11 cellular contexts compared by ENCODE assay signal in the genomic region with DNA sequence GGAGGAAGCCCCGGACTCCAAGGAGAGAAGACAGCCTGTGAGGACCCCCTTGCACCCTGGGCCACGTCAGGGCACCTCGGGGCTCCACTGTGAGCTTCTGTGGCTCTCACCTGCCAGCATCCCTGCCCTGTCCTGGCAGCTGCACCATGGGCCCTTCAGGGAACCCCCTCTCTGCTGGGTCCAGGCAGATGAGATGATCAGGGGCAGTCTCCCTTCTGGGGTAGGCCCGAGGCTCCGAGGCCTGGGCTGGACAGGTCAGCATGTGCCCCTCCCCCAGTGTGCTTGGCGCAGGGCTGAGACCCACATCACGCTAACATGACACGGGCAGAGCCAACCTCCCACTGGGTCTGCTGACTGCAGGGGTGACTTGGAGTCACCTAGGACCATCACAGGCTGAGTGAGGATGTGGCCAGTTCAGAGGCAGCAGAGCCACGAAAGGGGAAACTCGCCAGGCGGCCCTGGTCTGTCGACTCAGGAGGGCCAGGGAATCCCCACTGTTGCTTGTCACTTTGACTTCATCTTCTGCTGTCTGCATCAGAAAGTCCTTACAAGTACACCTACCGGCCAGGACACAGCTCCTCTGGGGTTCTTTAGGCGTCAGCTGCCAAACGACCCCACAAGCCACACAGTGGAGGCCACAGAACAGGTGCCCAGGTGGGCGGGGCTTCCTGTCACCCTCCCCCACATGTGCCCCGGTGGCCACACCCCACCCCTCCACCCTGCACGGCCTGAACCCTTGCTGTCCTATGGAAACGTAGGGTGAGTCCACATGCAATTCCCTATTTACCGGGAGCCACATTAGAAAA. TPM values are rescaled to one million over a fixed set of nuclear protein-coding genes. Genes with fewer than 3 reads are reported as not detected.
DNase-seq lines count a peak whose midpoint lies in the region; ATAC-seq and TF ChIP-seq lines count a peak whose summit lies in the region.
"Had no signal": no experiment of that assay in that cellular context is flagged by ENCODE, and none has a peak within 500 bp of the region (broad histone marks: within the 10 kb centered on the region; RNA-seq: fewer than 3 reads in every experiment).

No MANE protein-coding gene starts in this region.

- POLR2A ChIA-PET in CD4-positive, alpha-beta memory T cell (lab: Charles Lee; ENCODE audit: partially characterized antibody): interaction anchor here (0.6 to 1.5 kb wide), 5 partner anchors 8 to 530 kb away, joined by 3 to 4 read pairs (median 3); no protein-coding TSS in a partner anchor

- intact Hi-C loops in CD4-positive, alpha-beta memory T cell (cut with micrococcal nuclease): loop anchor here (5.0 kb wide), 2 partner anchors 222 to 397 kb away; no protein-coding TSS in a partner anchor

- no peaks in the 10 kb centered on the region for H3K9me3 ChIP-seq in CD4-positive, alpha-beta memory T cell (ENCODE audit: control insufficient read depth in 1 of 2, low read length in 2 of 2)

- DNase-seq in CD4-positive, alpha-beta memory T cell: peak in 4 of 5 donors; percentile 5 to 46 (median 13)
- peak; percentile 55 for DNase-seq in activated CD8-positive, alpha-beta memory T cell treated with anti-CD3 and anti-CD28 coated beads, Interleukin-2, amount 10 ng/mL, durations not matched to agents 7 days and 5 days
- DNase-seq in naive B cell (peak; percentile 68), brain microvascular endothelial cell (no peak), G401 (ENCODE audit: low spot score) (no peak)
- DNase-seq: dermis blood vessel endothelial cell had no signal

- H3K36me3 ChIP-seq in CD4-positive, alpha-beta memory T cell (ENCODE audit: insufficient read depth, low read length): peaks cover 2% of the 10 kb centered on the region
- peaks cover 2% of the 10 kb centered on the region for H3K36me3 ChIP-seq in brain microvascular endothelial cell (replicated peaks)

- H3K27ac ChIP-seq in CD4-positive, alpha-beta memory T cell (ENCODE audit: low read depth, low read length): no peak overlapping the region
- no peak overlapping the region for H3K27ac ChIP-seq in brain microvascular endothelial cell
- H3K27ac ChIP-seq: hepatocyte had no signal

- in situ Hi-C loops in brain microvascular endothelial cell (cut with HindIII; ENCODE audit: low pct_ligation_motif_present, low sequenced_read_pairs) (no loop called here), G401 (cut with HindIII; ENCODE audit: low sequenced_read_pairs) (no loop called here)

- H3K36me3 Mint-ChIP-seq in CD4-positive, alpha-beta memory T cell: peaks cover 0 to 21% of the 10 kb centered on the region in 2 donors
- H3K36me3 Mint-ChIP-seq in activated CD8-positive, alpha-beta memory T cell treated with anti-CD3 and anti-CD28 coated beads, Interleukin-2, amount 10 ng/mL, durations not matched to agents 7 days and 5 days: peaks cover 1% of the 10 kb centered on the region
- no peaks in the 10 kb centered on the region for H3K36me3 Mint-ChIP-seq in naive B cell

- H3K27ac Mint-ChIP-seq in CD4-positive, alpha-beta memory T cell: peak overlapping the region; percentile 42 to 89 (median 73)
- no peak overlapping the region for H3K27ac Mint-ChIP-seq in activated CD8-positive, alpha-beta memory T cell treated with anti-CD3 and anti-CD28 coated beads, Interleukin-2, amount 10 ng/mL, durations not matched to agents 7 days and 5 days
- H3K27ac Mint-ChIP-seq in naive B cell: peak overlapping the region; percentile 69 to 98 (median 90)

- peaks cover 0 to 2% of the 10 kb centered on the region in 2 donors for H3K27me3 Mint-ChIP-seq in CD4-positive, alpha-beta memory T cell
- H3K27me3 Mint-ChIP-seq in activated CD8-positive, alpha-beta memory T cell treated with anti-CD3 and anti-CD28 coated beads, Interleukin-2, amount 10 ng/mL, durations not matched to agents 7 days and 5 days: no peaks in the 10 kb centered on the region
- H3K27me3 Mint-ChIP-seq in naive B cell: no peaks in the 10 kb centered on the region

- TF ChIP-seq CTCF in brain microvascular endothelial cell (IDR thresholded peaks at IDR 0.05; ENCODE audit: low read depth, low read length, missing control alignments): no peak

- H3K9me3 Mint-ChIP-seq in CD4-positive, alpha-beta memory T cell: peaks cover 0 to 2% (median 0%) of the 10 kb centered on the region in 8 donors
- no peaks in the 10 kb centered on the region for H3K9me3 Mint-ChIP-seq in activated CD8-positive, alpha-beta memory T cell treated with anti-CD3 and anti-CD28 coated beads, Interleukin-2, amount 10 ng/mL, durations not matched to agents 7 days and 5 days (ENCODE audit: low read depth)
- H3K9me3 Mint-ChIP-seq in naive B cell: no peaks in the 10 kb centered on the region

- no peak overlapping the region for H3K4me3 ChIP-seq in CD4-positive, alpha-beta memory T cell (ENCODE audit: low read length in 2 of 2)
- no peak overlapping the region for H3K4me3 ChIP-seq in brain microvascular endothelial cell (ENCODE audit: low read depth, low read length)
- H3K4me3 ChIP-seq: hepatocyte had no signal

- CTCF ChIA-PET in CD4-positive, alpha-beta memory T cell (lab: Charles Lee; ENCODE audit: partially characterized antibody): no interaction called here
- CTCF ChIA-PET in activated CD8-positive, alpha-beta memory T cell treated with anti-CD3 and anti-CD28 coated beads, Interleukin-2, amount 10 ng/mL, durations not matched to agents 7 days and 5 days (lab: Charles Lee): no interaction called here

- H3K27me3 ChIP-seq in CD4-positive, alpha-beta memory T cell (ENCODE audit: insufficient read depth, low read length): no peaks in the 10 kb centered on the region
- H3K27me3 ChIP-seq in brain microvascular endothelial cell (replicated peaks): no peaks in the 10 kb centered on the region
- H3K27me3 ChIP-seq: hepatocyte had no signal

- peaks cover 27% of the 10 kb centered on the region for H3K4me1 ChIP-seq in CD4-positive, alpha-beta memory T cell (ENCODE audit: insufficient read depth, low read length)

- peak; percentile 33 for ATAC-seq in HG02610 (IDR thresholded peaks at IDR 0.05; ENCODE audit: unreplicated experiment)
- no peak for ATAC-seq in activated CD8-positive, alpha-beta memory T cell treated with anti-CD3 and anti-CD28 coated beads, Interleukin-2, amount 10 ng/mL, durations not matched to agents 7 days and 5 days
- ATAC-seq in naive B cell (ENCODE audit: low read depth in 2 of 2): peak; percentile 57 to 69
- ATAC-seq in GM19328 (IDR thresholded peaks at IDR 0.05; ENCODE audit: unreplicated experiment): no peak
- ATAC-seq in GM19324 (IDR thresholded peaks at IDR 0.05; ENCODE audit: low FRiP score, unreplicated experiment): no peak

- peaks cover 18 to 43% (median 28%) of the 10 kb centered on the region in 4 donors for H3K4me1 Mint-ChIP-seq in CD4-positive, alpha-beta memory T cell
- peaks cover 30% of the 10 kb centered on the region for H3K4me1 Mint-ChIP-seq in activated CD8-positive, alpha-beta memory T cell treated with anti-CD3 and anti-CD28 coated beads, Interleukin-2, amount 10 ng/mL, durations not matched to agents 7 days and 5 days
- H3K4me1 Mint-ChIP-seq in naive B cell: peaks cover 20 to 40% (median 37%) of the 10 kb centered on the region in 3 donors

- H3K4me3 Mint-ChIP-seq in CD4-positive, alpha-beta memory T cell: peak overlapping the region in 6 of 8 donors; percentile 6 to 88 (median 54)
- H3K4me3 Mint-ChIP-seq in activated CD8-positive, alpha-beta memory T cell treated with anti-CD3 and anti-CD28 coated beads, Interleukin-2, amount 10 ng/mL, durations not matched to agents 7 days and 5 days: no peak overlapping the region
- peak overlapping the region in 7 of 8 donors; percentile 76 to 95 (median 87) for H3K4me3 Mint-ChIP-seq in naive B cell

RNA-seq across cellular contexts. Expression of gene GALNS, which starts 2.2 kb away (rescaled TPM):
- 10 to 100 TPM; 58.8 to 65.7 TPM for total RNA-seq in CD4-positive, alpha-beta memory T cell
- 1 to 10 TPM; 5.6 to 8.7 TPM for polyA plus RNA-seq in CD4-positive, alpha-beta memory T cell
- total RNA-seq in activated CD8-positive, alpha-beta memory T cell treated with anti-CD3 and anti-CD28 coated beads, Interleukin-2, amount 10 ng/mL, durations not matched to agents 7 days and 5 days: 10 to 100 TPM; 30.8 to 38.8 TPM
- polyA plus RNA-seq in naive B cell (ENCODE audit: low read depth in 6 of 6): 10 to 100 TPM in 3 of 6 donors, 1 to 10 TPM in 3; 6.1 to 21.4 (median 9.5) TPM
- total RNA-seq in G401 (2014; rRNA removed; shearing (Covaris generic)): 12.3 and 13.3 TPM in 2 replicates

RNA-seq across cellular contexts. Expression of gene TRAPPC2L, which starts 2.4 kb away (rescaled TPM):
- 10 to 100 TPM; 66.6 to 67.1 TPM for total RNA-seq in CD4-positive, alpha-beta memory T cell
- 100 to 1,000 TPM; 104 to 105 TPM for polyA plus RNA-seq in CD4-positive, alpha-beta memory T cell
- total RNA-seq in activated CD8-positive, alpha-beta memory T cell treated with anti-CD3 and anti-CD28 coated beads, Interleukin-2, amount 10 ng/mL, durations not matched to agents 7 days and 5 days: 10 to 100 TPM; 49.2 to 51.3 TPM
- 100 to 1,000 TPM in 1 of 6 donors, 10 to 100 TPM in 5; 87.3 to 100 (median 90.9) TPM for polyA plus RNA-seq in naive B cell (ENCODE audit: low read depth in 6 of 6)
- 86.0 and 86.1 TPM in 2 replicates for total RNA-seq in G401 (2014; rRNA removed; shearing (Covaris generic))

RNA-seq across cellular contexts. Expression of gene PABPN1L, which starts 12.0 kb away (rescaled TPM):
- not detected for total RNA-seq in CD4-positive, alpha-beta memory T cell
- not detected for polyA plus RNA-seq in CD4-positive, alpha-beta memory T cell
- not detected for total RNA-seq in activated CD8-positive, alpha-beta memory T cell treated with anti-CD3 and anti-CD28 coated beads, Interleukin-2, amount 10 ng/mL, durations not matched to agents 7 days and 5 days
- not detected for polyA plus RNA-seq in naive B cell (ENCODE audit: low read depth in 6 of 6)
- total RNA-seq in G401 (2014; rRNA removed; shearing (Covaris generic)): not detected in 2 replicates
- total RNA-seq: dermis blood vessel endothelial cell, hepatocyte, urinary bladder had no signal
- polyA plus RNA-seq: hepatocyte, urinary bladder had no signal

RNA-seq across cellular contexts. Expression of gene APRT, which starts 42.8 kb away (rescaled TPM):
- 100 to 1,000 TPM; 171 to 175 TPM for total RNA-seq in CD4-positive, alpha-beta memory T cell
- 100 to 1,000 TPM; 569 to 624 TPM for polyA plus RNA-seq in CD4-positive, alpha-beta memory T cell
- total RNA-seq in activated CD8-positive, alpha-beta memory T cell treated with anti-CD3 and anti-CD28 coated beads, Interleukin-2, amount 10 ng/mL, durations not matched to agents 7 days and 5 days: 100 to 1,000 TPM; 127 to 148 TPM
- polyA plus RNA-seq in naive B cell (ENCODE audit: low read depth in 6 of 6): 100 to 1,000 TPM; 330 to 484 (median 384) TPM
- total RNA-seq in G401 (2014; rRNA removed; shearing (Covaris generic)): 266 and 349 TPM in 2 replicates

RNA-seq across cellular contexts. Expression of gene CDT1, which starts 50.9 kb away (rescaled TPM):
- total RNA-seq in CD4-positive, alpha-beta memory T cell: under 1 TPM; 0.17 TPM
- under 1 TPM; 0.19 to 0.26 TPM for polyA plus RNA-seq in CD4-positive, alpha-beta memory T cell
- total RNA-seq in activated CD8-positive, alpha-beta memory T cell treated with anti-CD3 and anti-CD28 coated beads, Interleukin-2, amount 10 ng/mL, durations not matched to agents 7 days and 5 days: 100 to 1,000 TPM; 124 to 191 TPM
- under 1 TPM in 5 of 6 donors, not detected in 1; 0.08 to 0.27 (median 0.17) TPM for polyA plus RNA-seq in naive B cell (ENCODE audit: low read depth in 6 of 6)
- 32.8 and 36.6 TPM in 2 replicates for total RNA-seq in G401 (2014; rRNA removed; shearing (Covaris generic))

Comparison
In these comparisons a context has a peak if more than half of its experiments do, and no peak if none do; other contexts are left out.
1. DNase-seq: peak in CD4-positive, alpha-beta memory T cell (4 of 5), activated CD8-positive, alpha-beta memory T cell treated with anti-CD3 and anti-CD28 coated beads, Interleukin-2, amount 10 ng/mL, durations not matched to agents 7 days and 5 days (single experiment) and naive B cell (single experiment); none in brain microvascular endothelial cell (single experiment) and G401 (single experiment).
2. ATAC-seq: peak in HG02610 (single experiment) and naive B cell (2 of 2); none in activated CD8-positive, alpha-beta memory T cell treated with anti-CD3 and anti-CD28 coated beads, Interleukin-2, amount 10 ng/mL, durations not matched to agents 7 days and 5 days (single experiment), GM19328 (single experiment) and GM19324 (single experiment).